6 cellular contexts compared by ENCODE assay signal in genomic region chr2:80395251-80395650, GRCh38.
"Had no signal": no experiment of that assay in that cellular context is flagged by ENCODE, and none has a peak within 500 bp of the region (broad histone marks: within the 10 kb centered on the region; RNA-seq: fewer than 3 reads in every experiment).

No MANE protein-coding gene starts in this region.

- DNase-seq: H9, HCEC 1CT, IMR-90, KG1 had no signal

- H3K4me3 ChIP-seq: GM23338, K562 had no signal

- ATAC-seq: GM23338, K562 had no signal
